1 cellular context compared by ENCODE assay signal in the genomic region with DNA sequence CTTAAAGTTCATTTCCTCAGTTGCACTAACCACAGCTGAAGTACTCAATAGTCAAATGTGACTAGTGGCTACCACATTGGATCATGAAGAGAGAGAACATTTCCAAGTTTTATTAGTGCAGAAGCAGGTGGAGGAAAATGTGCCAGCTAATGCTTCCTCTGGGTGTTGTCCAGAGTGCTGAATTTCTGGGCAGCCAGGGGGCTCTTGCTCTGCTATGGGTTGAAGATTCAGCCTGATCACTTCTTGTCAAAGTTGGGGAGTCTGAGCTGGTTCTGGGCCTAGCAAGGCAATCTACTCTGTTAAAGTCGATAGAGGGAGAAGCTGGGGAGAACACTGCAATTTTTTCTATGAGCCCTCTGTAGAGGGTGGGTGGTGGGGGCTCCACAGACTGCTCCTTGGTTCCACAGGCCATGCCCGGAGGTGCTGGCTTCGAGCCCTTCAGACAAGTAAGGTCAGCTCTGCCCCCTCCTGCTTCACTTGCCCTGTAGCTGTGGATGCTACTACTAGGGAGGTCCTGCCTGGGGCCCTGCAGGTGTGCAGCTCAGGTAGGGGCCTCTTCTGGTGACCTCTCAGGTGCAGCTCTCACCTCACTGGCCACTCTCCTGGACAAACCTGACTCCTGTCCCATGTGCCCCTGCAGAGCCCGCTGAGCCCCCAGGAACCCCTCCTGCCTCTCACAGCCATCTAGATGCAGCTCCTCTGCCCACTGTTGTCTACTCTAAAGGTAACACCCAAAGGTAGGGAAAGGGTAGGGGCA.
A peak's percentile ranks its signal among the peaks of the same experiment; 100 is the strongest.
TF ChIP-seq lines count a peak whose summit lies in the region.

No MANE protein-coding gene starts in this region.

TF ChIP-seq in H1, 55 proteins besides CTCF, POLR2A, EP300 and RAD21:
- no peak for TF ChIP-seq ASH2L (IDR thresholded peaks at IDR 0.05; ENCODE audit: low read length)
- no peak for TF ChIP-seq SP2 (IDR thresholded peaks at IDR 0.05; ENCODE audit: low read length)
- peak; percentile 92 to 94 for TF ChIP-seq SIN3A (conservative IDR thresholded peaks at IDR 0.05 in 1 of 2, IDR thresholded peaks at IDR 0.05 in 1 of 2; ENCODE audit: low read depth in 1 of 2, low read length in 2 of 2)
- TF ChIP-seq PHF8 (conservative IDR thresholded peaks at IDR 0.05; ENCODE audit: low read depth, low read length) = no peak
- TF ChIP-seq SAP30 (IDR thresholded peaks at IDR 0.05; ENCODE audit: insufficient read depth, insufficient replicate concordance, low read length) = peak; percentile 83
- TF ChIP-seq FOSL1 (IDR thresholded peaks at IDR 0.05; ENCODE audit: insufficient read depth, low read depth, low read length) = no peak
- TF ChIP-seq CREB1 (IDR thresholded peaks at IDR 0.05) = no peak
- TF ChIP-seq CEBPB (IDR thresholded peaks at IDR 0.05; ENCODE audit: low read depth, low read length) = no peak
- no peak for TF ChIP-seq SRF (IDR thresholded peaks at IDR 0.05; ENCODE audit: low read depth, low read length)
- no peak for TF ChIP-seq SP4 (IDR thresholded peaks at IDR 0.05; ENCODE audit: low read length)
- TF ChIP-seq TAF1 (IDR thresholded peaks at IDR 0.05; ENCODE audit: low read depth, low read length) = no peak
- no peak for TF ChIP-seq NANOG (IDR thresholded peaks at IDR 0.05; ENCODE audit: insufficient read depth, low read depth, low read length, poor library complexity, severe bottlenecking)
- TF ChIP-seq CHD2 (IDR thresholded peaks at IDR 0.05; ENCODE audit: low read length) = no peak
- TF ChIP-seq, protein P1, sequence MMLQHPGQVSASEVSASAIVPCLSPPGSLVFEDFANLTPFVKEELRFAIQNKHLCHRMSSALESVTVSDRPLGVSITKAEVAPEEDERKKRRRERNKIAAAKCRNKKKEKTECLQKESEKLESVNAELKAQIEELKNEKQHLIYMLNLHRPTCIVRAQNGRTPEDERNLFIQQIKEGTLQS (IDR thresholded peaks at IDR 0.05; ENCODE audit: insufficient read depth, low read depth, low read length) = no peak
- TF ChIP-seq CTBP2 (IDR thresholded peaks at IDR 0.05; ENCODE audit: borderline replicate concordance, insufficient read depth, insufficient read length, low read length) = no peak
- TF ChIP-seq CBX5 (IDR thresholded peaks at IDR 0.05; ENCODE audit: low read depth, low read length) = no peak
- TF ChIP-seq, protein P2, sequence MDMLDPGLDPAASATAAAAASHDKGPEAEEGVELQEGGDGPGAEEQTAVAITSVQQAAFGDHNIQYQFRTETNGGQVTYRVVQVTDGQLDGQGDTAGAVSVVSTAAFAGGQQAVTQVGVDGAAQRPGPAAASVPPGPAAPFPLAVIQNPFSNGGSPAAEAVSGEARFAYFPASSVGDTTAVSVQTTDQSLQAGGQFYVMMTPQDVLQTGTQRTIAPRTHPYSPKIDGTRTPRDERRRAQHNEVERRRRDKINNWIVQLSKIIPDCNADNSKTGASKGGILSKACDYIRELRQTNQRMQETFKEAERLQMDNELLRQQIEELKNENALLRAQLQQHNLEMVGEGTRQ (IDR thresholded peaks at IDR 0.05; ENCODE audit: low read length) = no peak
- no peak for TF ChIP-seq BRCA1 (IDR thresholded peaks at IDR 0.05; ENCODE audit: low read depth, low read length)
- TF ChIP-seq KDM1A (IDR thresholded peaks at IDR 0.05; ENCODE audit: borderline replicate concordance, low read length) = no peak
- TF ChIP-seq MAFK (IDR thresholded peaks at IDR 0.05; ENCODE audit: low read depth, low read length) = peak; percentile 52
- no peak for TF ChIP-seq EZH2 (IDR thresholded peaks at IDR 0.05; ENCODE audit: low read depth, low read length, severe bottlenecking)
- TF ChIP-seq BACH1 (IDR thresholded peaks at IDR 0.05; ENCODE audit: low read length) = peak; percentile 91
- TF ChIP-seq RBBP5 (IDR thresholded peaks at IDR 0.05; ENCODE audit: borderline replicate concordance, low read depth, low read length) = no peak
- no peak for TF ChIP-seq CHD1 (IDR thresholded peaks at IDR 0.05; ENCODE audit: low read depth, low read length)
- no peak for TF ChIP-seq RNF2 (IDR thresholded peaks at IDR 0.05; ENCODE audit: borderline replicate concordance, low read depth, low read length, missing control alignments, poor library complexity, severe bottlenecking)
- TF ChIP-seq RFX5 (IDR thresholded peaks at IDR 0.05; ENCODE audit: borderline replicate concordance, low read depth, low read length) = no peak
- no peak for TF ChIP-seq ZNF274 (IDR thresholded peaks at IDR 0.05; ENCODE audit: borderline replicate concordance, extremely low read depth, low read length)
- TF ChIP-seq, protein P3, sequence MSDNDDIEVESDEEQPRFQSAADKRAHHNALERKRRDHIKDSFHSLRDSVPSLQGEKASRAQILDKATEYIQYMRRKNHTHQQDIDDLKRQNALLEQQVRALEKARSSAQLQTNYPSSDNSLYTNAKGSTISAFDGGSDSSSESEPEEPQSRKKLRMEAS (IDR thresholded peaks at IDR 0.05) = 0 out of 2 replicates have a peak, but pooled peaks have one; percentile 21
- TF ChIP-seq GTF2F1 (IDR thresholded peaks at IDR 0.05; ENCODE audit: borderline replicate concordance, low read depth, low read length) = no peak
- no peak for TF ChIP-seq YY1 (IDR thresholded peaks at IDR 0.05; ENCODE audit: low read depth, low read length)
- TF ChIP-seq, protein P4, sequence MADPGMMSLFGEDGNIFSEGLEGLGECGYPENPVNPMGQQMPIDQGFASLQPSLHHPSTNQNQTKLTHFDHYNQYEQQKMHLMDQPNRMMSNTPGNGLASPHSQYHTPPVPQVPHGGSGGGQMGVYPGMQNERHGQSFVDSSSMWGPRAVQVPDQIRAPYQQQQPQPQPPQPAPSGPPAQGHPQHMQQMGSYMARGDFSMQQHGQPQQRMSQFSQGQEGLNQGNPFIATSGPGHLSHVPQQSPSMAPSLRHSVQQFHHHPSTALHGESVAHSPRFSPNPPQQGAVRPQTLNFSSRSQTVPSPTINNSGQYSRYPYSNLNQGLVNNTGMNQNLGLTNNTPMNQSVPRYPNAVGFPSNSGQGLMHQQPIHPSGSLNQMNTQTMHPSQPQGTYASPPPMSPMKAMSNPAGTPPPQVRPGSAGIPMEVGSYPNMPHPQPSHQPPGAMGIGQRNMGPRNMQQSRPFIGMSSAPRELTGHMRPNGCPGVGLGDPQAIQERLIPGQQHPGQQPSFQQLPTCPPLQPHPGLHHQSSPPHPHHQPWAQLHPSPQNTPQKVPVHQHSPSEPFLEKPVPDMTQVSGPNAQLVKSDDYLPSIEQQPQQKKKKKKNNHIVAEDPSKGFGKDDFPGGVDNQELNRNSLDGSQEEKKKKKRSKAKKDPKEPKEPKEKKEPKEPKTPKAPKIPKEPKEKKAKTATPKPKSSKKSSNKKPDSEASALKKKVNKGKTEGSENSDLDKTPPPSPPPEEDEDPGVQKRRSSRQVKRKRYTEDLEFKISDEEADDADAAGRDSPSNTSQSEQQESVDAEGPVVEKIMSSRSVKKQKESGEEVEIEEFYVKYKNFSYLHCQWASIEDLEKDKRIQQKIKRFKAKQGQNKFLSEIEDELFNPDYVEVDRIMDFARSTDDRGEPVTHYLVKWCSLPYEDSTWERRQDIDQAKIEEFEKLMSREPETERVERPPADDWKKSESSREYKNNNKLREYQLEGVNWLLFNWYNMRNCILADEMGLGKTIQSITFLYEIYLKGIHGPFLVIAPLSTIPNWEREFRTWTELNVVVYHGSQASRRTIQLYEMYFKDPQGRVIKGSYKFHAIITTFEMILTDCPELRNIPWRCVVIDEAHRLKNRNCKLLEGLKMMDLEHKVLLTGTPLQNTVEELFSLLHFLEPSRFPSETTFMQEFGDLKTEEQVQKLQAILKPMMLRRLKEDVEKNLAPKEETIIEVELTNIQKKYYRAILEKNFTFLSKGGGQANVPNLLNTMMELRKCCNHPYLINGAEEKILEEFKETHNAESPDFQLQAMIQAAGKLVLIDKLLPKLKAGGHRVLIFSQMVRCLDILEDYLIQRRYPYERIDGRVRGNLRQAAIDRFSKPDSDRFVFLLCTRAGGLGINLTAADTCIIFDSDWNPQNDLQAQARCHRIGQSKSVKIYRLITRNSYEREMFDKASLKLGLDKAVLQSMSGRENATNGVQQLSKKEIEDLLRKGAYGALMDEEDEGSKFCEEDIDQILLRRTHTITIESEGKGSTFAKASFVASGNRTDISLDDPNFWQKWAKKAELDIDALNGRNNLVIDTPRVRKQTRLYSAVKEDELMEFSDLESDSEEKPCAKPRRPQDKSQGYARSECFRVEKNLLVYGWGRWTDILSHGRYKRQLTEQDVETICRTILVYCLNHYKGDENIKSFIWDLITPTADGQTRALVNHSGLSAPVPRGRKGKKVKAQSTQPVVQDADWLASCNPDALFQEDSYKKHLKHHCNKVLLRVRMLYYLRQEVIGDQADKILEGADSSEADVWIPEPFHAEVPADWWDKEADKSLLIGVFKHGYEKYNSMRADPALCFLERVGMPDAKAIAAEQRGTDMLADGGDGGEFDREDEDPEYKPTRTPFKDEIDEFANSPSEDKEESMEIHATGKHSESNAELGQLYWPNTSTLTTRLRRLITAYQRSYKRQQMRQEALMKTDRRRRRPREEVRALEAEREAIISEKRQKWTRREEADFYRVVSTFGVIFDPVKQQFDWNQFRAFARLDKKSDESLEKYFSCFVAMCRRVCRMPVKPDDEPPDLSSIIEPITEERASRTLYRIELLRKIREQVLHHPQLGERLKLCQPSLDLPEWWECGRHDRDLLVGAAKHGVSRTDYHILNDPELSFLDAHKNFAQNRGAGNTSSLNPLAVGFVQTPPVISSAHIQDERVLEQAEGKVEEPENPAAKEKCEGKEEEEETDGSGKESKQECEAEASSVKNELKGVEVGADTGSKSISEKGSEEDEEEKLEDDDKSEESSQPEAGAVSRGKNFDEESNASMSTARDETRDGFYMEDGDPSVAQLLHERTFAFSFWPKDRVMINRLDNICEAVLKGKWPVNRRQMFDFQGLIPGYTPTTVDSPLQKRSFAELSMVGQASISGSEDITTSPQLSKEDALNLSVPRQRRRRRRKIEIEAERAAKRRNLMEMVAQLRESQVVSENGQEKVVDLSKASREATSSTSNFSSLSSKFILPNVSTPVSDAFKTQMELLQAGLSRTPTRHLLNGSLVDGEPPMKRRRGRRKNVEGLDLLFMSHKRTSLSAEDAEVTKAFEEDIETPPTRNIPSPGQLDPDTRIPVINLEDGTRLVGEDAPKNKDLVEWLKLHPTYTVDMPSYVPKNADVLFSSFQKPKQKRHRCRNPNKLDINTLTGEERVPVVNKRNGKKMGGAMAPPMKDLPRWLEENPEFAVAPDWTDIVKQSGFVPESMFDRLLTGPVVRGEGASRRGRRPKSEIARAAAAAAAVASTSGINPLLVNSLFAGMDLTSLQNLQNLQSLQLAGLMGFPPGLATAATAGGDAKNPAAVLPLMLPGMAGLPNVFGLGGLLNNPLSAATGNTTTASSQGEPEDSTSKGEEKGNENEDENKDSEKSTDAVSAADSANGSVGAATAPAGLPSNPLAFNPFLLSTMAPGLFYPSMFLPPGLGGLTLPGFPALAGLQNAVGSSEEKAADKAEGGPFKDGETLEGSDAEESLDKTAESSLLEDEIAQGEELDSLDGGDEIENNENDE (IDR thresholded peaks at IDR 0.05; ENCODE audit: insufficient replicate concordance, low read length) = no peak
TF ChIP-seq in H1: peak in this region for 5.
